Comparison of ENCODE assay signal across 1 cellular context in genomic region chr9:136885950-136886578, GRCh38.
TF ChIP-seq lines count a peak whose summit lies in the region.

TRAF2 (plus strand) TSS chr9:136886516; CDS start chr9:136898741, 12,225 bp downstream.

TF ChIP-seq in GM12878, 131 proteins besides CTCF, POLR2A, EP300 and RAD21 (continued from another document):
- TF ChIP-seq ATF2 (IDR thresholded peaks at IDR 0.05; ENCODE audit: low read length) (no peak), TBL1XR1 (IDR thresholded peaks at IDR 0.05; ENCODE audit: low read depth, low read length) (0 out of 2 replicates have a peak, but pooled peaks have one; percentile 29), CHD1 (IDR thresholded peaks at IDR 0.05; ENCODE audit: low read depth, low read length) (no peak), TCF3 (IDR thresholded peaks at IDR 0.05; ENCODE audit: borderline replicate concordance, insufficient read depth, low read depth, low read length) (no peak), MAX (IDR thresholded peaks at IDR 0.05; ENCODE audit: low read depth, low read length) (peak; percentile 68), POLR2AphosphoS5 (IDR thresholded peaks at IDR 0.05; ENCODE audit: low read length) (peak; percentile 90), MYC (IDR thresholded peaks at IDR 0.05; ENCODE audit: insufficient read depth, insufficient read length, insufficient replicate concordance, low read length, severe bottlenecking) (no peak), ZNF217 (IDR thresholded peaks at IDR 0.05) (peak; percentile 61; the same call in 1 of the 2 replicates), CEBPZ (IDR thresholded peaks at IDR 0.05; ENCODE audit: low read depth, low read length) (peak; percentile 96), NFXL1 (IDR thresholded peaks at IDR 0.05; ENCODE audit: borderline replicate concordance) (peak; percentile 24; the same call in 1 of the 2 replicates), TAF1 (IDR thresholded peaks at IDR 0.05; ENCODE audit: borderline replicate concordance, low read depth, low read length) (0 out of 2 replicates have a peak, but pooled peaks have one; percentile 59), ATF7 (IDR thresholded peaks at IDR 0.05; ENCODE audit: low read depth) (no peak), RCOR1 (conservative IDR thresholded peaks at IDR 0.05; ENCODE audit: low read depth, low read length) (0 out of 2 replicates have a peak, but pooled peaks have one; percentile 57), RFX5 (IDR thresholded peaks at IDR 0.05; ENCODE audit: low read depth, low read length) (peak; percentile 58; the same call in 1 of the 2 replicates), TARDBP (IDR thresholded peaks at IDR 0.05; ENCODE audit: borderline replicate concordance) (no peak), ESRRA (IDR thresholded peaks at IDR 0.05; ENCODE audit: low read length) (0 out of 2 replicates have a peak, but pooled peaks have one; percentile 45), BHLHE40 (IDR thresholded peaks at IDR 0.05; ENCODE audit: borderline replicate concordance in 1 of 2, low read depth in 2 of 2, low read length in 1 of 2) (peak; percentile 63 to 94; a peak in 3 of 4 replicates), CHD2 (IDR thresholded peaks at IDR 0.05; ENCODE audit: borderline replicate concordance, low read depth, low read length) (peak; percentile 98), PKNOX1 (IDR thresholded peaks at IDR 0.05) (peak; percentile 100), CREM (IDR thresholded peaks at IDR 0.05; ENCODE audit: low read depth) (peak; percentile 77), SUPT20H (IDR thresholded peaks at IDR 0.05; ENCODE audit: borderline replicate concordance, control insufficient read depth, low read depth, low read length) (no peak)
